ENCODE assay signal across 1 cellular context in genomic region chr10:26697922-26698608, GRCh38.
TF ChIP-seq lines count a peak whose summit lies in the region.

No MANE protein-coding gene starts in this region.

TF ChIP-seq in IMR-90, 13 proteins besides CTCF, POLR2A, EP300 and RAD21 (continued from another document):
- TF ChIP-seq MXI1 (IDR thresholded peaks at IDR 0.05; ENCODE audit: borderline replicate concordance, low read depth, low read length), result no peak; the same call in 1 of the 2 replicates
